ENCODE assay signal across 22 cellular contexts in genomic region chr10:98416989-98417388, GRCh38.
"Had no signal": no experiment of that assay in that cellular context is flagged by ENCODE, and none has a peak within 500 bp of the region (broad histone marks: within the 10 kb centered on the region; RNA-seq: fewer than 3 reads in every experiment).

No MANE protein-coding gene starts in this region.

- H2AFZ ChIP-seq: parathyroid adenoma had no signal

- H3K27ac Mint-ChIP-seq: activated B cell treated with CpG ODN at 0.5 μM for 24 hours; activated T-cell treated with anti-CD3 and anti-CD28 coated beads, Interleukin-2, amount 50 U/mL, for 72 hours had no signal

- H3K9me3 Mint-ChIP-seq: activated B cell treated with CpG ODN at 0.5 μM for 24 hours; activated naive CD4-positive, alpha-beta T cell treated with anti-CD3 and anti-CD28 coated beads, Interleukin-2, amount 50 U/mL, for 72 hours; activated T-cell treated with anti-CD3 and anti-CD28 coated beads, Interleukin-2, amount 50 U/mL, for 72 hours had no signal

- H3K4me3 Mint-ChIP-seq: activated B cell treated with CpG ODN at 0.5 μM for 24 hours; activated T-cell treated with anti-CD3 and anti-CD28 coated beads, Interleukin-2, amount 50 U/mL, for 72 hours had no signal

- H3K36me3 Mint-ChIP-seq: activated naive CD4-positive, alpha-beta T cell treated with anti-CD3 and anti-CD28 coated beads, Interleukin-2, amount 50 U/mL, for 72 hours had no signal

- H3K36me3 ChIP-seq: cardiac muscle cell had no signal

- H3K4me3 ChIP-seq: cardiac muscle cell, left ventricle myocardium inferior, spleen, upper lobe of right lung had no signal

- H3K27me3 Mint-ChIP-seq: activated B cell treated with CpG ODN at 0.5 μM for 24 hours had no signal

- H3K79me2 ChIP-seq: parathyroid adenoma had no signal

- H3K9ac ChIP-seq: parathyroid adenoma had no signal

- H3K9me3 ChIP-seq: left ventricle myocardium inferior, neutrophil, spleen, upper lobe of right lung had no signal

- H3K27ac ChIP-seq: cardiac muscle cell, epithelial cell of prostate, neutrophil, parathyroid adenoma, spleen, upper lobe of right lung had no signal

- H3K27me3 ChIP-seq: cardiac muscle cell, neutrophil, spleen, upper lobe of right lung had no signal

- DNase-seq: activated B cell treated with CpG ODN at 0.5 μM for 24 hours; activated CD4-positive, alpha-beta T cell treated with anti-CD3 and anti-CD28 coated beads for 48 hours; activated CD8-positive, alpha-beta memory T cell treated with anti-CD3 and anti-CD28 coated beads, Interleukin-2, amount 50 U/mL, for 4 hours; activated effector memory CD4-positive, alpha-beta T cell treated with anti-CD3 and anti-CD28 coated beads, Interleukin-2, amount 50 U/mL, for 16 hours; activated T-cell treated with anti-CD3 and anti-CD28 coated beads, Interleukin-2, amount 50 U/mL, for 72 hours; amygdala; foreskin melanocyte; glutamatergic neuron; hypothalamus; left ventricle myocardium inferior; mammary epithelial cell; spleen; stimulated activated CD4-positive, alpha-beta T cell treated with anti-CD3 and anti-CD28 coated beads, Interleukin-4, amount 100 ng/mL, for 4 hours; stimulated activated naive CD4-positive, alpha-beta T cell; SW 1271; T-helper 9 cell had no signal
